ENCODE assay signal across 18 cellular contexts in the genomic region with DNA sequence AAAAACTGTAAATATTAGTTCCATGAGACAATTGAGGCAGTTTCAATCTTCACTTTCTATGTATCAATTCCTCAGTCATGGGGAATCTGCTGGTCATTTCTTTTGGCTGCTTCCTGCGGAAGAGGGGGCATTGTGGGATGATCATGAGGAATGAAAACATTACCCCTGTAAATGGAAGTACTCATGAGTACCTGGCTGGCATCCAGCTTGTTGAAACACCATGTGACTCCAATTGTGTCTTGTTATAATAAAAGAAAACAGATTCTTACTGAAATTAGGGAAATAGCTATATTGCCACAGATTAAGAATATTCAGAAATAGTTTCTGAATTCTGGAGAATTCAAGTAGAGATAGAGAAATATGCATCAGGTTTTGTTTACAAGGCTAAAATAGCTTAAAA. TPM values are rescaled to one million over a fixed set of nuclear protein-coding genes. Genes with fewer than 3 reads are reported as not detected.
DNase-seq lines count a peak whose midpoint lies in the region; ATAC-seq and TF ChIP-seq lines count a peak whose summit lies in the region.
"Had no signal": no experiment of that assay in that cellular context is flagged by ENCODE, and none has a peak within 500 bp of the region (broad histone marks: within the 10 kb centered on the region; RNA-seq: fewer than 3 reads in every experiment).

No MANE protein-coding gene starts in this region.

- no peak overlapping the region for H3K4me2 ChIP-seq in osteoblast (ENCODE audit: insufficient read depth, low read length)

- no peak overlapping the region for H3K27ac ChIP-seq in osteoblast (ENCODE audit: low read depth, low read length)
- H3K27ac ChIP-seq: lower lobe of right lung, ovary had no signal

- no peaks in the 10 kb centered on the region for H4K20me1 ChIP-seq in osteoblast (ENCODE audit: insufficient read depth, low read length)

- no peaks in the 10 kb centered on the region for H3K9me3 ChIP-seq in osteoblast (ENCODE audit: low read depth, low read length)
- H3K9me3 ChIP-seq: HAP-1, lower lobe of right lung, ovary had no signal

- ATAC-seq in HG02885 (IDR thresholded peaks at IDR 0.05; ENCODE audit: poor library complexity, unreplicated experiment): no peak
- ATAC-seq: activated naive CD4-positive, alpha-beta T cell treated with anti-CD3 and anti-CD28 coated beads, Interleukin-2, amount 50 U/mL, for 72 hours; lower lobe of right lung; WTC11 had no signal

- H3K4me3 ChIP-seq in fibroblast of mammary gland (ENCODE audit: control insufficient read depth, low read depth, low read length) (no peak overlapping the region), osteoblast (ENCODE audit: insufficient read depth, low read length) (no peak overlapping the region)
- H3K4me3 ChIP-seq: HAP-1, lower lobe of right lung, ovary had no signal

- H3K27me3 ChIP-seq in osteoblast (ENCODE audit: insufficient read depth, low read length): no peaks in the 10 kb centered on the region
- H3K27me3 ChIP-seq: ovary had no signal

- DNase-seq in ELR (ENCODE audit: low read depth): peak; percentile 26
- DNase-seq in NCI-H748 (lab: John Stamatoyannopoulos, UW; ENCODE audit: unreplicated experiment): peak; percentile 47
- DNase-seq in fibroblast of mammary gland (ENCODE audit: low read depth): peak; percentile 30
- DNase-seq in osteoblast (ENCODE audit: insufficient read length, low spot score, missing footprints): peak; percentile 45
- DNase-seq in NCI-H2227 treated with DMSO at 0.1 percent for 48 hours (lab: John Stamatoyannopoulos, UW): no peak
- no peak for DNase-seq in islet precursor cell
- no peak for DNase-seq in SW 1271 (lab: John Stamatoyannopoulos, UW)
- DNase-seq: activated T-cell treated with anti-CD3 and anti-CD28 coated beads, Interleukin-2, amount 50 U/mL, for 48 hours; AML-193; lower lobe of right lung; NCI-H2171 treated with DMSO at 0.1 percent for 48 hours; NK-92 treated with Interleukin-12 subunit alpha and Interleukin-12 subunit beta, amount 100 ng/mL, for 24 hours; ovary; Right ventricle myocardium superior had no signal

- no peak overlapping the region for H2AFZ ChIP-seq in osteoblast (ENCODE audit: low read length)

- H3K79me2 ChIP-seq in osteoblast (ENCODE audit: insufficient read depth, low read length): no peaks in the 10 kb centered on the region

- TF ChIP-seq CTCF in fibroblast of mammary gland (conservative IDR thresholded peaks at IDR 0.05; ENCODE audit: control insufficient read depth, insufficient read depth, low read depth, low read length) (no peak), osteoblast (IDR thresholded peaks at IDR 0.05; ENCODE audit: extremely low read depth, low read depth, low read length) (no peak)

- no peaks in the 10 kb centered on the region for H3K36me3 ChIP-seq in osteoblast (ENCODE audit: insufficient read depth, low read length)
- H3K36me3 ChIP-seq: HAP-1, lower lobe of right lung, ovary had no signal

- H3K4me1 ChIP-seq in osteoblast (ENCODE audit: insufficient read depth, low read length): no peaks in the 10 kb centered on the region
- H3K4me1 ChIP-seq: HAP-1, lower lobe of right lung had no signal

RNA-seq across cellular contexts. Expression of a gene that starts 41.6 kb away (rescaled TPM):
- 3.6 and 4.4 TPM in 2 replicates for total RNA-seq in osteoblast
- total RNA-seq: activated naive CD4-positive, alpha-beta T cell treated with anti-CD3 and anti-CD28 coated beads, Interleukin-2, amount 50 U/mL, for 72 hours; Right ventricle myocardium superior had no signal

Comparison
In these comparisons a context has a peak if more than half of its experiments do, and no peak if none do; other contexts are left out.
1. DNase-seq: peak in ELR (single experiment), NCI-H748 (single experiment), fibroblast of mammary gland (single experiment) and osteoblast (single experiment); none in NCI-H2227 treated with DMSO at 0.1 percent for 48 hours (single experiment), islet precursor cell (single experiment) and SW 1271 (0 of 2).